ENCODE assay signal across 19 cellular contexts in genomic region chr7:140667476-140667875, GRCh38. TPM values are rescaled to one million over a fixed set of nuclear protein-coding genes. Genes with fewer than 3 reads are reported as not detected.
A peak's percentile ranks its signal among the peaks of the same experiment; 100 is the strongest.
DNase-seq lines count a peak whose midpoint lies in the region; ATAC-seq and TF ChIP-seq lines count a peak whose summit lies in the region.
"Had no signal": no experiment of that assay in that cellular context is flagged by ENCODE, and none has a peak within 500 bp of the region (broad histone marks: within the 10 kb centered on the region; RNA-seq: fewer than 3 reads in every experiment).

No MANE protein-coding gene starts in this region.

- no peak overlapping the region for H3K27ac Mint-ChIP-seq in natural killer cell treated with Interleukin-12 subunit alpha and Interleukin-12 subunit beta and Interleukin-15 and Interleukin-18, amount 100 ng/mL, for 72 hours
- H3K27ac Mint-ChIP-seq in natural killer cell (no peak overlapping the region), endothelial cell (ENCODE audit: unreplicated experiment) (peak overlapping the region; percentile 82)
- H3K27ac Mint-ChIP-seq: CD4-positive, CD25-positive, alpha-beta regulatory T cell had no signal

- H3K9ac ChIP-seq in trophoblast cell (ENCODE audit: low read length) = no peak overlapping the region
- H3K9ac ChIP-seq: SK-N-SH had no signal

- H3K79me2 ChIP-seq in trophoblast cell (ENCODE audit: control insufficient read depth, insufficient read depth, low read length, poor library complexity) = no peaks in the 10 kb centered on the region

- no peak overlapping the region for H3K4me3 ChIP-seq in trophoblast cell (ENCODE audit: low read depth, low read length)
- H3K4me3 ChIP-seq: K562 had no signal

- no peaks in the 10 kb centered on the region for H3K79me1 ChIP-seq in trophoblast cell (ENCODE audit: low read length)

- H3K4me3 Mint-ChIP-seq in natural killer cell treated with Interleukin-12 subunit alpha and Interleukin-12 subunit beta and Interleukin-15 and Interleukin-18, amount 100 ng/mL, for 72 hours = no peak overlapping the region
- H3K4me3 Mint-ChIP-seq in natural killer cell = no peak overlapping the region
- H3K4me3 Mint-ChIP-seq in endothelial cell (ENCODE audit: unreplicated experiment) = no peak overlapping the region

- no CpG with 5 or more reads among the region's 1 CpG for WGBS in trophoblast cell (ENCODE audit: extremely low coverage, insufficient coverage, insufficient read length)

- intact Hi-C loops in natural killer cell (cut with micrococcal nuclease) = no loop called here

- H2BK12ac ChIP-seq in trophoblast cell (ENCODE audit: low read length) = no peak overlapping the region

- no peak overlapping the region for H4K8ac ChIP-seq in trophoblast cell (ENCODE audit: low read depth, low read length)

- H2BK5ac ChIP-seq in trophoblast cell (ENCODE audit: low read depth, low read length, poor library complexity) = no peak overlapping the region

- H3K4me1 ChIP-seq in trophoblast cell (ENCODE audit: control insufficient read depth in 1 of 2, insufficient read depth in 2 of 2, low read length in 2 of 2) = no peaks in the 10 kb centered on the region

- no peak for ATAC-seq in natural killer cell treated with Interleukin-12 subunit alpha and Interleukin-12 subunit beta and Interleukin-15 and Interleukin-18, amount 100 ng/mL, for 72 hours
- ATAC-seq in natural killer cell = no peak
- ATAC-seq: K562 had no signal

- no peak overlapping the region for H3K23ac ChIP-seq in trophoblast cell (ENCODE audit: low read length)

- no peak overlapping the region for H3K4me2 ChIP-seq in trophoblast cell (ENCODE audit: low read length)
- H3K4me2 ChIP-seq: SK-N-SH had no signal

- H3K4ac ChIP-seq in trophoblast cell (ENCODE audit: low read depth, low read length) = no peak overlapping the region

- DNase-seq in natural killer cell treated with Interleukin-12 subunit alpha and Interleukin-12 subunit beta and Interleukin-15 and Interleukin-18, amount 100 ng/mL, for 72 hours (ENCODE audit: low spot score) = peak; percentile 23
- DNase-seq in natural killer cell (no peak), endothelial cell (ENCODE audit: low spot score) (no peak), trophoblast cell (peak; percentile 80 to 89), ureter (ENCODE audit: low spot score) (peak; percentile 64), NCI-H524 (lab: John Stamatoyannopoulos, UW) (no peak), T1000 (lab: John Stamatoyannopoulos, UW) (no peak), NCI-H526 (lab: John Stamatoyannopoulos, UW) (no peak)
- DNase-seq: CD4-positive, CD25-positive, alpha-beta regulatory T cell; GOT3; HCEC 1CT; NCI-H1105 treated with DMSO at 0.1 percent for 48 hours; NCI-H146; NCI-H1930; NCI-H2107; NCI-H526 treated with DMSO at 0.1 percent for 48 hours; SK-N-SH had no signal

- TF ChIP-seq CTCF in natural killer cell (IDR thresholded peaks at IDR 0.05) (no peak), endothelial cell (IDR thresholded peaks at IDR 0.05; ENCODE audit: unreplicated experiment) (no peak)

- H3K27ac ChIP-seq in trophoblast cell (ENCODE audit: low read depth, low read length) = no peak overlapping the region

- H3K9me3 ChIP-seq in trophoblast cell (ENCODE audit: insufficient read depth, low read depth, low read length) = no peaks in the 10 kb centered on the region
- H3K9me3 ChIP-seq: SK-N-SH had no signal

- H2AK5ac ChIP-seq in trophoblast cell (ENCODE audit: low read length) = no peak overlapping the region

- no peaks in the 10 kb centered on the region for H3K36me3 Mint-ChIP-seq in natural killer cell treated with Interleukin-12 subunit alpha and Interleukin-12 subunit beta and Interleukin-15 and Interleukin-18, amount 100 ng/mL, for 72 hours
- H3K36me3 Mint-ChIP-seq in natural killer cell (no peaks in the 10 kb centered on the region), endothelial cell (ENCODE audit: low read depth, unreplicated experiment) (no peaks in the 10 kb centered on the region)
- H3K36me3 Mint-ChIP-seq: CD4-positive, CD25-positive, alpha-beta regulatory T cell had no signal

- no peak overlapping the region for H2BK120ac ChIP-seq in trophoblast cell (ENCODE audit: insufficient read depth, low read length, poor library complexity)

- H3K9me3 Mint-ChIP-seq in natural killer cell treated with Interleukin-12 subunit alpha and Interleukin-12 subunit beta and Interleukin-15 and Interleukin-18, amount 100 ng/mL, for 72 hours = no peaks in the 10 kb centered on the region
- H3K9me3 Mint-ChIP-seq in natural killer cell = no peaks in the 10 kb centered on the region
- H3K9me3 Mint-ChIP-seq in endothelial cell (ENCODE audit: unreplicated experiment) = no peaks in the 10 kb centered on the region

- no peak overlapping the region for H3K14ac ChIP-seq in trophoblast cell (ENCODE audit: low read length)

- no peak overlapping the region for H3K18ac ChIP-seq in trophoblast cell (ENCODE audit: low read length)

- H4K12ac ChIP-seq in trophoblast cell (ENCODE audit: low read depth, low read length) = no peak overlapping the region

- H3K27me3 ChIP-seq in trophoblast cell (ENCODE audit: insufficient read depth, low read length) = no peaks in the 10 kb centered on the region

- H3K27me3 Mint-ChIP-seq in natural killer cell treated with Interleukin-12 subunit alpha and Interleukin-12 subunit beta and Interleukin-15 and Interleukin-18, amount 100 ng/mL, for 72 hours = peaks cover 0 to 6% of the 10 kb centered on the region in 2 donors
- H3K27me3 Mint-ChIP-seq in natural killer cell (ENCODE audit: low read depth in 2 of 2) (peaks cover 8 to 17% of the 10 kb centered on the region in 2 donors), endothelial cell (ENCODE audit: unreplicated experiment) (peaks cover 3% of the 10 kb centered on the region)

- no peak overlapping the region for H2AFZ ChIP-seq in trophoblast cell (ENCODE audit: insufficient read depth, low read length, poor library complexity)

- no peak overlapping the region for H4K91ac ChIP-seq in trophoblast cell (ENCODE audit: low read depth, low read length)

- H3K36me3 ChIP-seq in trophoblast cell (ENCODE audit: control insufficient read depth in 1 of 2, insufficient read depth in 2 of 2, low read length in 2 of 2) = no peaks in the 10 kb centered on the region

- H3K4me1 Mint-ChIP-seq in natural killer cell treated with Interleukin-12 subunit alpha and Interleukin-12 subunit beta and Interleukin-15 and Interleukin-18, amount 100 ng/mL, for 72 hours (ENCODE audit: low read depth in 2 of 2) = peaks cover 5% of the 10 kb centered on the region in 2 donors
- H3K4me1 Mint-ChIP-seq in natural killer cell = no peaks in the 10 kb centered on the region
- peaks cover 19% of the 10 kb centered on the region for H3K4me1 Mint-ChIP-seq in endothelial cell (ENCODE audit: unreplicated experiment)

RNA-seq across cellular contexts. Expression of gene ADCK2, which starts 5.3 kb away (rescaled TPM):
- 10 to 100 TPM in 1 of 2 donors, 1 to 10 TPM in 1; 8.2 to 12.2 TPM for total RNA-seq in natural killer cell treated with Interleukin-12 subunit alpha and Interleukin-12 subunit beta and Interleukin-15 and Interleukin-18, amount 100 ng/mL, for 72 hours
- 10 to 100 TPM; 12.6 to 20.7 (median 15.8) TPM for total RNA-seq in natural killer cell
- total RNA-seq in endothelial cell (ENCODE audit: unreplicated experiment) = 37.6 TPM
- polyA plus RNA-seq in trophoblast cell (2013) = 23.9 and 24.8 TPM in 2 replicates
- 28.9 TPM for total RNA-seq in ureter

RNA-seq across cellular contexts. Expression of gene DENND2A, which starts 26.9 kb away (rescaled TPM):
- not detected for total RNA-seq in natural killer cell treated with Interleukin-12 subunit alpha and Interleukin-12 subunit beta and Interleukin-15 and Interleukin-18, amount 100 ng/mL, for 72 hours
- total RNA-seq in natural killer cell (under 1 TPM in 1 of 3 donors, not detected in 2; 0.12 TPM), endothelial cell (ENCODE audit: unreplicated experiment) (41.0 TPM), ureter (14.9 TPM)
- 16.2 and 17.5 TPM in 2 replicates for polyA plus RNA-seq in trophoblast cell (2013)
- total RNA-seq: CD4-positive, CD25-positive, alpha-beta regulatory T cell; K562; LHCN-M2 had no signal
- polyA plus RNA-seq: CD4-positive, CD25-positive, alpha-beta regulatory T cell; K562 had no signal

RNA-seq across cellular contexts. Expression of gene NDUFB2, which starts 29.0 kb away (rescaled TPM):
- total RNA-seq in natural killer cell treated with Interleukin-12 subunit alpha and Interleukin-12 subunit beta and Interleukin-15 and Interleukin-18, amount 100 ng/mL, for 72 hours = 100 to 1,000 TPM; 169 to 222 TPM
- total RNA-seq in natural killer cell (100 to 1,000 TPM; 152 to 177 (median 177) TPM), endothelial cell (ENCODE audit: unreplicated experiment) (326 TPM), ureter (180 TPM)
- 401 and 443 TPM in 2 replicates for polyA plus RNA-seq in trophoblast cell (2013)

Comparison
In these comparisons a context has a peak if more than half of its experiments do, and no peak if none do; other contexts are left out.
1. DNase-seq: peak in natural killer cell treated with Interleukin-12 subunit alpha and Interleukin-12 subunit beta and Interleukin-15 and Interleukin-18, amount 100 ng/mL, for 72 hours (single experiment), trophoblast cell (2 of 2) and ureter (single experiment); none in natural killer cell (single experiment), endothelial cell (single experiment), NCI-H524 (0 of 2), T1000 (single experiment) and NCI-H526 (0 of 2).
2. RNA of gene DENND2A, which starts 26.9 kb away (total RNA-seq): 41.0 TPM in endothelial cell (single experiment) and 14.9 TPM in ureter (single experiment); not detected in natural killer cell treated with Interleukin-12 subunit alpha and Interleukin-12 subunit beta and Interleukin-15 and Interleukin-18, amount 100 ng/mL, for 72 hours and 0.12 TPM in natural killer cell; every median in the first group is over 10 times any median in the second.